Comparison of ENCODE assay signal across 10 cellular contexts in genomic region chr2:105787376-105788318, GRCh38. TPM values are rescaled to one million over a fixed set of nuclear protein-coding genes. Genes with fewer than 3 reads are reported as not detected.
DNase-seq lines count a peak whose midpoint lies in the region; ATAC-seq and TF ChIP-seq lines count a peak whose summit lies in the region.
"Had no signal": no experiment of that assay in that cellular context is flagged by ENCODE, and none has a peak within 500 bp of the region (broad histone marks: within the 10 kb centered on the region; RNA-seq: fewer than 3 reads in every experiment).

No MANE protein-coding gene starts in this region.

- peaks cover 100% of the 10 kb centered on the region for H3K4me1 Mint-ChIP-seq in CD4-positive, alpha-beta T cell (ENCODE audit: low read depth)
- peaks cover 95% of the 10 kb centered on the region for H3K4me1 Mint-ChIP-seq in activated CD8-positive, alpha-beta T cell treated with anti-CD3 and anti-CD28 coated beads for 36 hours (ENCODE audit: low read depth)

- H2BK15ac ChIP-seq in IMR-90 (ENCODE audit: low read depth, low read length): no peak overlapping the region

- 85% methylated on average over 5 of the region's 11 CpGs; no CpG with 5 or more reads in 1 of the 2 experiments for WGBS in IMR-90 (ENCODE audit: extremely low coverage in 2 of 2, insufficient read length in 1 of 2), 2 experiments

- peak in 4 of 10 experiments; percentile 65 to 72 (median 66) for DNase-seq in CD4-positive, alpha-beta T cell
- DNase-seq in IMR-90 (no peak), left lung (no peak), GM10266 (ENCODE audit: extremely low spot score) (no peak), midbrain (lab: John Stamatoyannopoulos, UW) (no peak), NCI-H2227 (lab: John Stamatoyannopoulos, UW; ENCODE audit: unreplicated experiment) (no peak), KG1 (lab: John Stamatoyannopoulos, UW) (no peak)
- DNase-seq in activated CD8-positive, alpha-beta T cell treated with anti-CD3 and anti-CD28 coated beads for 36 hours: peak; percentile 68
- DNase-seq: NCI-H146, SHP77 treated with DMSO at 0.1 percent for 48 hours had no signal

- H3K4me3 Mint-ChIP-seq in CD4-positive, alpha-beta T cell: peak overlapping the region; percentile 78
- peak overlapping the region; percentile 51 for H3K4me3 Mint-ChIP-seq in activated CD8-positive, alpha-beta T cell treated with anti-CD3 and anti-CD28 coated beads for 36 hours

- no TSS peak for BruUV-seq in IMR-90 (replicated peaks; lab: Mats Ljungman, UMichigan)

- ATAC-seq in CD4-positive, alpha-beta T cell (ENCODE audit: poor library complexity): no peak
- ATAC-seq in IMR-90 (ENCODE audit: low read depth) (no peak), left lung (peak; percentile 32)
- ATAC-seq in activated CD8-positive, alpha-beta T cell treated with anti-CD3 and anti-CD28 coated beads for 36 hours: peak; percentile 5

- no peaks in the 10 kb centered on the region for H3K9me3 Mint-ChIP-seq in CD4-positive, alpha-beta T cell
- H3K9me3 Mint-ChIP-seq in activated CD8-positive, alpha-beta T cell treated with anti-CD3 and anti-CD28 coated beads for 36 hours: no peaks in the 10 kb centered on the region

- peak overlapping the region; percentile 41 for H3K4ac ChIP-seq in IMR-90 (ENCODE audit: low read depth, low read length)

- H2AK5ac ChIP-seq in IMR-90 (ENCODE audit: low read depth, low read length): peak overlapping the region; percentile 11; the same call in 1 of the 2 replicates

- H3K56ac ChIP-seq in IMR-90 (ENCODE audit: extremely low read depth, insufficient read depth, low read length): no peak overlapping the region

- H3K27ac Mint-ChIP-seq in CD4-positive, alpha-beta T cell: peak overlapping the region; percentile 98
- peak overlapping the region; percentile 97 for H3K27ac Mint-ChIP-seq in activated CD8-positive, alpha-beta T cell treated with anti-CD3 and anti-CD28 coated beads for 36 hours

- peak overlapping the region; percentile 48 for H3K27ac ChIP-seq in CD4-positive, alpha-beta T cell (ENCODE audit: low read depth, low read length)
- H3K27ac ChIP-seq in IMR-90 (ENCODE audit: insufficient read depth, low read length) (no peak overlapping the region), left lung (no peak overlapping the region)

- dilution Hi-C loops in IMR-90 (cut with HindIII; ENCODE audit: low sequenced_read_pairs, unreplicated experiment): no loop called here

- peak overlapping the region; percentile 10; the same call in 1 of the 2 replicates for H3K14ac ChIP-seq in IMR-90 (replicated peaks; ENCODE audit: low read depth, low read length)

- POLR2A ChIA-PET in CD4-positive, alpha-beta T cell (lab: Charles Lee): interaction anchor here (0.8 to 3.3 kb wide), 9 partner anchors 8 to 310 kb away, joined by 3 to 19 read pairs (median 4); no protein-coding TSS in a partner anchor
- POLR2A ChIA-PET in IMR-90 (lab: Charles Lee; ENCODE audit: unreplicated experiment): no interaction called here
- POLR2A ChIA-PET in activated CD8-positive, alpha-beta T cell treated with anti-CD3 and anti-CD28 coated beads for 36 hours (lab: Charles Lee): interaction anchor here (1.1 to 3.4 kb wide), 5 partner anchors 11 to 40 kb away, joined by 5 to 26 read pairs (median 8); no protein-coding TSS in a partner anchor

- peaks cover 17% of the 10 kb centered on the region for H3K4me1 ChIP-seq in IMR-90 (ENCODE audit: control insufficient read depth, insufficient read depth, low read length)
- H3K4me1 ChIP-seq in left lung: peaks cover 12 to 72% of the 10 kb centered on the region in 2 donors

- no peak overlapping the region for H3K23ac ChIP-seq in IMR-90 (ENCODE audit: low read depth, low read length)

- H3K4me2 ChIP-seq in IMR-90 (ENCODE audit: low read depth, low read length): no peak overlapping the region

- no peak overlapping the region for H4K91ac ChIP-seq in IMR-90 (ENCODE audit: insufficient read depth, low read depth, low read length)

- peaks cover 27% of the 10 kb centered on the region for H3K9me1 ChIP-seq in IMR-90 (ENCODE audit: insufficient read depth, low read length)

- H3K36me3 Mint-ChIP-seq in CD4-positive, alpha-beta T cell (ENCODE audit: low read depth): peaks cover 67% of the 10 kb centered on the region
- H3K36me3 Mint-ChIP-seq in activated CD8-positive, alpha-beta T cell treated with anti-CD3 and anti-CD28 coated beads for 36 hours (ENCODE audit: low read depth): peaks cover 42% of the 10 kb centered on the region

- H3K79me1 ChIP-seq in IMR-90 (ENCODE audit: low read depth in 1 of 2, low read length in 2 of 2): peaks cover 58 to 77% of the 10 kb centered on the region in 2 experiments

- H4K5ac ChIP-seq in IMR-90 (ENCODE audit: low read depth, low read length): no peak overlapping the region

- H2AFZ ChIP-seq in IMR-90 (replicated peaks; ENCODE audit: low read length, poor library complexity): no peak overlapping the region

- H3K27me3 ChIP-seq in CD4-positive, alpha-beta T cell (ENCODE audit: control insufficient read depth, insufficient read depth, low read length): no peaks in the 10 kb centered on the region
- H3K27me3 ChIP-seq in IMR-90 (ENCODE audit: control insufficient read depth, insufficient read depth, low read length) (no peaks in the 10 kb centered on the region), left lung (no peaks in the 10 kb centered on the region)

- H2AK9ac ChIP-seq in IMR-90 (replicated peaks; ENCODE audit: low read depth, low read length, poor library complexity): no peak overlapping the region

- no peak overlapping the region for H3K4me3 ChIP-seq in IMR-90 (ENCODE audit: insufficient read depth, low read depth, low read length)
- no peak overlapping the region for H3K4me3 ChIP-seq in left lung

- TF ChIP-seq CTCF in CD4-positive, alpha-beta T cell (IDR thresholded peaks at IDR 0.05): no peak
- TF ChIP-seq CTCF in IMR-90 (conservative IDR thresholded peaks at IDR 0.05; ENCODE audit: low read depth, low read length) (0 out of 2 replicates have a peak, but pooled peaks have one; percentile 11), left lung (IDR thresholded peaks at IDR 0.05) (no peak), GM10266 (IDR thresholded peaks at IDR 0.05; ENCODE audit: control insufficient read depth, insufficient read depth, low read depth, missing control alignments) (no peak)
- no peak for TF ChIP-seq CTCF in activated CD8-positive, alpha-beta T cell treated with anti-CD3 and anti-CD28 coated beads for 36 hours (IDR thresholded peaks at IDR 0.05)

- H2BK5ac ChIP-seq in IMR-90 (ENCODE audit: low read depth, low read length, poor library complexity, severe bottlenecking): no peak overlapping the region

- H2BK120ac ChIP-seq in IMR-90 (ENCODE audit: low read depth, low read length): peak overlapping the region; percentile 4; the same call in 1 of the 2 replicates

- H3K9me3 ChIP-seq in CD4-positive, alpha-beta T cell (ENCODE audit: control insufficient read depth, low read length): no peaks in the 10 kb centered on the region
- H3K9me3 ChIP-seq in IMR-90 (ENCODE audit: control insufficient read depth, insufficient read depth, low read length) (no peaks in the 10 kb centered on the region), left lung (no peaks in the 10 kb centered on the region)

- intact Hi-C loops in CD4-positive, alpha-beta T cell (cut with DNase I, micrococcal nuclease): loop anchor here (1.0 to 10.0 kb wide), 3 partner anchors 11 to 757 kb away; no protein-coding TSS in a partner anchor
- intact Hi-C loops in IMR-90 (cut with micrococcal nuclease): no loop called here
- intact Hi-C loops in activated CD8-positive, alpha-beta T cell treated with anti-CD3 and anti-CD28 coated beads for 36 hours (cut with micrococcal nuclease): no loop called here
- intact Hi-C loops in left lung (cut with DNase I): no loop called here

- no peak overlapping the region for H3K9ac ChIP-seq in IMR-90 (ENCODE audit: low read depth, low read length)

- no peak overlapping the region for H2BK20ac ChIP-seq in IMR-90 (ENCODE audit: low read depth, low read length)

- in situ Hi-C loops in IMR-90 (cut with MboI; ENCODE audit: low sequenced_read_pairs): loop anchor here (25.0 kb wide), 1 partner anchor 450 kb away; the partner anchor contains the start of genes C2orf49 and TGFBRAP1

- no peak overlapping the region for H4K8ac ChIP-seq in IMR-90 (ENCODE audit: low read depth in 2 of 2, low read length in 2 of 2)

- TF ChIP-seq POLR2A in IMR-90 (IDR thresholded peaks at IDR 0.05; ENCODE audit: low read depth, low read length): no peak

- TF ChIP-seq RAD21 in IMR-90 (IDR thresholded peaks at IDR 0.05; ENCODE audit: low read length): no peak

- H3K18ac ChIP-seq in IMR-90 (ENCODE audit: low read depth, low read length): 0 out of 2 replicates have a peak overlapping the region, but pooled peaks have one; percentile 12

- no peaks in the 10 kb centered on the region for H3K27me3 Mint-ChIP-seq in CD4-positive, alpha-beta T cell
- no peaks in the 10 kb centered on the region for H3K27me3 Mint-ChIP-seq in activated CD8-positive, alpha-beta T cell treated with anti-CD3 and anti-CD28 coated beads for 36 hours

- CTCF ChIA-PET in CD4-positive, alpha-beta T cell (lab: Charles Lee): interaction anchor here (1.1 to 2.2 kb wide), 2 partner anchors 11 to 87 kb away, joined by 3 to 7 read pairs; no protein-coding TSS in a partner anchor
- CTCF ChIA-PET in IMR-90 (lab: Yijun Ruan, JAX): interaction anchor here (1.0 kb wide), 1 partner anchor 33 kb away, joined by 4 read pairs; no protein-coding TSS in a partner anchor
- CTCF ChIA-PET in activated CD8-positive, alpha-beta T cell treated with anti-CD3 and anti-CD28 coated beads for 36 hours (lab: Charles Lee): interaction anchor here (0.9 to 2.9 kb wide), 9 partner anchors 9 to 304 kb away, joined by 3 to 10 read pairs (median 3); no protein-coding TSS in a partner anchor

- peaks cover 1% of the 10 kb centered on the region for H3K36me3 ChIP-seq in IMR-90 (ENCODE audit: control insufficient read depth, insufficient read depth, low read length)
- H3K36me3 ChIP-seq in left lung: no peaks in the 10 kb centered on the region

- peaks cover 50% of the 10 kb centered on the region for H4K20me1 ChIP-seq in IMR-90 (ENCODE audit: insufficient read depth, low read length)

TF ChIP-seq in IMR-90, 13 proteins besides CTCF, POLR2A, EP300 and RAD21 (continues in another document):
- TF ChIP-seq BHLHE40 (IDR thresholded peaks at IDR 0.05; ENCODE audit: low read depth, low read length): no peak
- TF ChIP-seq SMC3 (IDR thresholded peaks at IDR 0.05; ENCODE audit: low read depth, low read length): no peak
- no peak for TF ChIP-seq RFX5 (IDR thresholded peaks at IDR 0.05; ENCODE audit: low read depth, low read length)

RNA-seq across cellular contexts. Expression of gene NCK2, which starts 42.9 kb away (rescaled TPM):
- total RNA-seq in CD4-positive, alpha-beta T cell: 10 to 100 TPM; 92.1 to 92.3 TPM
- total RNA-seq in IMR-90 (2012; rRNA removed): 15.8 and 25.8 TPM in 2 replicates
- 22.2 and 29.5 TPM in 2 replicates for polyA plus RNA-seq in IMR-90 (2012; rRNA removed)
- 21.0 and 45.4 TPM in 2 replicates for polyA plus RNA-seq in IMR-90 (2012; cell fraction: cytosol; rRNA removed)
- 13.7 and 14.9 TPM in 2 replicates for polyA plus RNA-seq in IMR-90 (2012; cell fraction: nucleus; rRNA removed; ENCODE audit: low replicate concordance)
- total RNA-seq in activated CD8-positive, alpha-beta T cell treated with anti-CD3 and anti-CD28 coated beads for 36 hours: 10 to 100 TPM; 68.3 to 69.7 TPM
- 10 to 100 TPM; 37.6 to 43.5 TPM for total RNA-seq in left lung

Comparison
In these comparisons a context has a peak if more than half of its experiments do, and no peak if none do; other contexts are left out.
1. ATAC-seq: peak in activated CD8-positive, alpha-beta T cell treated with anti-CD3 and anti-CD28 coated beads for 36 hours (single experiment) and left lung (single experiment); none in CD4-positive, alpha-beta T cell (single experiment) and IMR-90 (single experiment).
2. intact Hi-C loops: an anchor here in CD4-positive, alpha-beta T cell (1.0 to 10.0 kb wide); none called in IMR-90, activated CD8-positive, alpha-beta T cell treated with anti-CD3 and anti-CD28 coated beads for 36 hours and left lung.